Comparison of ENCODE assay signal across 1 cellular context in genomic region chr16:52501746-52502145, GRCh38.
TF ChIP-seq lines count a peak whose summit lies in the region.

No MANE protein-coding gene starts in this region.

TF ChIP-seq in H1, 55 proteins besides CTCF, POLR2A, EP300 and RAD21:
- no peak for TF ChIP-seq TBP (IDR thresholded peaks at IDR 0.05; ENCODE audit: low read depth, low read length)
- TF ChIP-seq CBX5 (IDR thresholded peaks at IDR 0.05; ENCODE audit: low read depth, low read length), result no peak
- TF ChIP-seq NRF1 (IDR thresholded peaks at IDR 0.05; ENCODE audit: low read depth, low read length), result no peak
- no peak for TF ChIP-seq JUND (IDR thresholded peaks at IDR 0.05; ENCODE audit: low read length)
- no peak for TF ChIP-seq TCF12 (IDR thresholded peaks at IDR 0.05; ENCODE audit: low read depth, low read length)
- no peak for TF ChIP-seq MAFK (IDR thresholded peaks at IDR 0.05; ENCODE audit: low read depth, low read length)
- TF ChIP-seq EZH2 (IDR thresholded peaks at IDR 0.05; ENCODE audit: low read depth, low read length, severe bottlenecking), result no peak
